In genomic region chr11:79209540-79210266, GRCh38 we compare ENCODE assay signal across 25 cellular contexts.
DNase-seq lines count a peak whose midpoint lies in the region; ATAC-seq and TF ChIP-seq lines count a peak whose summit lies in the region.
"Had no signal": no experiment of that assay in that cellular context is flagged by ENCODE, and none has a peak within 500 bp of the region (broad histone marks: within the 10 kb centered on the region; RNA-seq: fewer than 3 reads in every experiment).

No MANE protein-coding gene starts in this region.

- TF ChIP-seq CTCF in BE2C (IDR thresholded peaks at IDR 0.05; ENCODE audit: low read depth, low read length) (no peak), spleen (IDR thresholded peaks at IDR 0.05 in 8 of 11, conservative IDR thresholded peaks at IDR 0.05 in 3 of 11) (no peak)

- no peaks in the 10 kb centered on the region for H3K4me1 ChIP-seq in BE2C
- no peaks in the 10 kb centered on the region for H3K4me1 ChIP-seq in spleen
- H3K4me1 ChIP-seq: Peyer's patch, SJCRH30 had no signal

- H3K27me3 Mint-ChIP-seq in activated T-cell treated with anti-CD3 and anti-CD28 coated beads, Interleukin-2, amount 50 U/mL, for 24 hours: no peaks in the 10 kb centered on the region
- H3K27me3 Mint-ChIP-seq: activated CD4-positive, alpha-beta T cell treated with anti-CD3 and anti-CD28 coated beads, Interleukin-2, amount 10 ng/mL, durations not matched to agents 7 days and 5 days; brain; natural killer cell treated with Interleukin-12 subunit alpha and Interleukin-12 subunit beta and Interleukin-15 and Interleukin-18, amount 100 ng/mL, for 72 hours; stimulated activated naive B cell treated with anti-CD40 and anti-IgM and Interleukin-4, amounts not matched to agents 10 μg/mL and 1 μg/mL and 100 μg/mL, for 72 hours had no signal

- no peaks in the 10 kb centered on the region for H3K4me1 Mint-ChIP-seq in activated T-cell treated with anti-CD3 and anti-CD28 coated beads, Interleukin-2, amount 50 U/mL, for 24 hours (ENCODE audit: low read depth)
- H3K4me1 Mint-ChIP-seq: activated CD4-positive, alpha-beta T cell treated with anti-CD3 and anti-CD28 coated beads, Interleukin-2, amount 10 ng/mL, durations not matched to agents 7 days and 5 days; CD4-positive, alpha-beta memory T cell had no signal

- no peak overlapping the region for H3K4me3 Mint-ChIP-seq in activated T-cell treated with anti-CD3 and anti-CD28 coated beads, Interleukin-2, amount 50 U/mL, for 24 hours
- H3K4me3 Mint-ChIP-seq: activated CD4-positive, alpha-beta T cell treated with anti-CD3 and anti-CD28 coated beads, Interleukin-2, amount 10 ng/mL, durations not matched to agents 7 days and 5 days; brain; CD4-positive, alpha-beta memory T cell; natural killer cell treated with Interleukin-12 subunit alpha and Interleukin-12 subunit beta and Interleukin-15 and Interleukin-18, amount 100 ng/mL, for 72 hours; stimulated activated naive B cell treated with anti-CD40 and anti-IgM and Interleukin-4, amounts not matched to agents 10 μg/mL and 1 μg/mL and 100 μg/mL, for 72 hours had no signal

- H3K36me3 ChIP-seq in BE2C (no peaks in the 10 kb centered on the region), spleen (no peaks in the 10 kb centered on the region)
- H3K36me3 ChIP-seq: ovary, Peyer's patch, SJCRH30 had no signal

- no peaks in the 10 kb centered on the region for H3K36me3 Mint-ChIP-seq in activated T-cell treated with anti-CD3 and anti-CD28 coated beads, Interleukin-2, amount 50 U/mL, for 24 hours (ENCODE audit: low read depth)
- H3K36me3 Mint-ChIP-seq: CD4-positive, alpha-beta memory T cell; natural killer cell treated with Interleukin-12 subunit alpha and Interleukin-12 subunit beta and Interleukin-15 and Interleukin-18, amount 100 ng/mL, for 72 hours had no signal

- WGBS in spleen, 5 donors: 88 to 94% (median 92%) methylated on average over 6 of the region's 6 CpGs

- H3K9me3 Mint-ChIP-seq in activated T-cell treated with anti-CD3 and anti-CD28 coated beads, Interleukin-2, amount 50 U/mL, for 24 hours: no peaks in the 10 kb centered on the region
- H3K9me3 Mint-ChIP-seq: activated CD4-positive, alpha-beta T cell treated with anti-CD3 and anti-CD28 coated beads, Interleukin-2, amount 10 ng/mL, durations not matched to agents 7 days and 5 days; natural killer cell treated with Interleukin-12 subunit alpha and Interleukin-12 subunit beta and Interleukin-15 and Interleukin-18, amount 100 ng/mL, for 72 hours; stimulated activated naive B cell treated with anti-CD40 and anti-IgM and Interleukin-4, amounts not matched to agents 10 μg/mL and 1 μg/mL and 100 μg/mL, for 72 hours had no signal

- H3K27ac Mint-ChIP-seq in activated T-cell treated with anti-CD3 and anti-CD28 coated beads, Interleukin-2, amount 50 U/mL, for 24 hours: no peak overlapping the region
- H3K27ac Mint-ChIP-seq: activated CD4-positive, alpha-beta T cell treated with anti-CD3 and anti-CD28 coated beads, Interleukin-2, amount 10 ng/mL, durations not matched to agents 7 days and 5 days; CD4-positive, alpha-beta memory T cell; natural killer cell treated with Interleukin-12 subunit alpha and Interleukin-12 subunit beta and Interleukin-15 and Interleukin-18, amount 100 ng/mL, for 72 hours; stimulated activated naive B cell treated with anti-CD40 and anti-IgM and Interleukin-4, amounts not matched to agents 10 μg/mL and 1 μg/mL and 100 μg/mL, for 72 hours had no signal

- H3K9me3 ChIP-seq in BE2C: no peaks in the 10 kb centered on the region
- no peaks in the 10 kb centered on the region for H3K9me3 ChIP-seq in spleen
- H3K9me3 ChIP-seq: mucosa of descending colon, ovary, Peyer's patch, SJCRH30 had no signal

- intact Hi-C loops in spleen (cut with DNase I; ENCODE audit: low total_unique reads): no loop called here

- H3K27me3 ChIP-seq in BE2C: no peaks in the 10 kb centered on the region
- H3K27me3 ChIP-seq in spleen (replicated peaks in 1 of 7): no peaks in the 10 kb centered on the region
- H3K27me3 ChIP-seq: ovary, Peyer's patch, SJCRH30 had no signal

- TF ChIP-seq POLR2A in spleen (IDR thresholded peaks at IDR 0.05): no peak

- peak; percentile 45 for DNase-seq in DMS53 (lab: John Stamatoyannopoulos, UW)
- no peak for DNase-seq in DMS53 treated with DMSO at 0.1 percent for 48 hours (lab: John Stamatoyannopoulos, UW; ENCODE audit: unreplicated experiment)
- DNase-seq in BE2C: peak; percentile 33
- peak; percentile 24 for DNase-seq in RPMI7951 (ENCODE audit: low read depth)
- peak; percentile 40 for DNase-seq in kidney tubule cell (ENCODE audit: low spot score)
- DNase-seq in activated T-cell treated with anti-CD3 and anti-CD28 coated beads, Interleukin-2, amount 50 U/mL, for 24 hours: no peak
- no peak for DNase-seq in spleen
- DNase-seq: 8988T; activated CD4-positive, alpha-beta T cell treated with anti-CD3 and anti-CD28 coated beads, Interleukin-2, amount 10 ng/mL, durations not matched to agents 7 days and 5 days; activated T-cell treated with anti-CD3 and anti-CD28 coated beads, Interleukin-2, amount 50 U/mL, for 48 hours; CD4-positive, alpha-beta memory T cell; DMS153; kidney; NCI-H2081 treated with DMSO at 0.1 percent for 48 hours; NCI-H524; Peyer's patch; stimulated activated CD4-positive, alpha-beta T cell treated with anti-CD3 and anti-CD28 coated beads, Interleukin-4, amount 100 ng/mL, for 24 hours; stimulated activated naive B cell treated with anti-CD40 and anti-IgM and Interleukin-4, amounts not matched to agents 10 μg/mL and 1 μg/mL and 100 μg/mL, for 72 hours had no signal

- H3K4me3 ChIP-seq in BE2C (ENCODE audit: low read depth, low read length) (no peak overlapping the region), spleen (no peak overlapping the region)
- H3K4me3 ChIP-seq: lung, mucosa of descending colon, ovary, Peyer's patch, SJCRH30 had no signal

- ATAC-seq in HG03159 (IDR thresholded peaks at IDR 0.05; ENCODE audit: unreplicated experiment): no peak
- ATAC-seq: mucosa of descending colon; stimulated activated naive B cell treated with anti-CD40 and anti-IgM and Interleukin-4, amounts not matched to agents 10 μg/mL and 1 μg/mL and 100 μg/mL, for 72 hours had no signal

- H3K27ac ChIP-seq in spleen: no peak overlapping the region
- H3K27ac ChIP-seq: ovary, Peyer's patch, SJCRH30 had no signal

Comparison
In these comparisons a context has a peak if more than half of its experiments do, and no peak if none do; other contexts are left out.
1. DNase-seq: peak in DMS53 (single experiment), BE2C (single experiment), RPMI7951 (single experiment) and kidney tubule cell (single experiment); none in DMS53 treated with DMSO at 0.1 percent for 48 hours (single experiment), activated T-cell treated with anti-CD3 and anti-CD28 coated beads, Interleukin-2, amount 50 U/mL, for 24 hours (single experiment) and spleen (single experiment).